16 cellular contexts compared by ENCODE assay signal in the genomic region with DNA sequence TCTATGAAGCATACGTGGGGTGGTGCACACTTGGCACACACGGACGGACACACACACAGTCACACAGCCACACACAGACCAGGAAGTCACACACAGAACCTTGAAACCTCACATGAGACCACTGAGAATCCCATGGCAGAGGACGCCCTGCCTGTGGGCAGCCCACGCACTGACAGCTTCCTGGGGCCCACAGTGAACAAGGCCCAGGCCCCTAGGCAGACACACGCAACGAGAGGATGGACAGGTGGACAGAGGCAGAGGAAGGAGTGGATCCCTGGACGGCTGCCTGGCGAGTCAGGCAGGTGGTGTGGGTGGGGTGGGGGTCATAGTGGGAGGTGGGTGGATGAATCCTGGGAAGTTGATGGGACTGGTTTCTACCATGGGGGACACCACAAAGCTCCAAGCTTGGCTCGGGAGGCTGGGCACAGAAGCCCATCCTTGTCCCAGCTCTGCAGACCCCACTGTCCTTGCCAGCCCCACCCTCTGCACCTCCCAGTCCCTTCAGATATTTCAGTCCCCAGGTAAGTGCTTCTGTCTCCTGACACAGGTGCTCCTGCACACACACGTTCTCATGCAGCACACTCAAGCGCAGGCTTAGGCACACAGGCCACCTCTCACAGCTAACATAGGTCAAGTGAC. TPM values are rescaled to one million over a fixed set of nuclear protein-coding genes. Genes with fewer than 3 reads are reported as not detected.
DNase-seq lines count a peak whose midpoint lies in the region; ATAC-seq, FAIRE-seq and TF ChIP-seq lines count a peak whose summit lies in the region.
"Had no signal": no experiment of that assay in that cellular context is flagged by ENCODE, and none has a peak within 500 bp of the region (broad histone marks: within the 10 kb centered on the region; RNA-seq: fewer than 3 reads in every experiment).

No MANE protein-coding gene starts in this region.

- H2BK5ac ChIP-seq in H1 (ENCODE audit: low read depth, low read length) = no peak overlapping the region

- no peak for TF ChIP-seq RAD21 in H1 (IDR thresholded peaks at IDR 0.05 in 1 of 2, conservative IDR thresholded peaks at IDR 0.05 in 1 of 2; ENCODE audit: low read depth in 2 of 2, low read length in 2 of 2)

- H3K36me3 ChIP-seq in HEK293 (ENCODE audit: control insufficient read depth in 2 of 2, insufficient read depth in 1 of 2, low read length in 2 of 2) = no peaks in the 10 kb centered on the region
- no peaks in the 10 kb centered on the region for H3K36me3 ChIP-seq in H1 (ENCODE audit: control insufficient read depth in 2 of 4, insufficient read depth in 4 of 4, low read length in 3 of 4)
- H3K36me3 ChIP-seq: gastroesophageal sphincter, SJSA1 had no signal

- H2BK12ac ChIP-seq in H1 (ENCODE audit: low read depth, low read length) = no peak overlapping the region

- no peak for TF ChIP-seq EP300 in H1 (IDR thresholded peaks at IDR 0.05; ENCODE audit: borderline replicate concordance in 1 of 2, low read depth in 2 of 2, low read length in 2 of 2)

- H2AFZ ChIP-seq in H1 (ENCODE audit: low read length) = no peak overlapping the region

- H4K5ac ChIP-seq in H1 (ENCODE audit: insufficient read length, low read depth, low read length) = no peak overlapping the region

- H3K79me2 ChIP-seq in H1 (ENCODE audit: control insufficient read depth in 1 of 2, insufficient read depth in 2 of 2, low read length in 2 of 2) = no peaks in the 10 kb centered on the region

- H3K23me2 ChIP-seq in H1 (ENCODE audit: low read depth, low read length) = no peaks in the 10 kb centered on the region; the same call in 1 of the 2 replicates

- no peaks in the 10 kb centered on the region for H3K79me1 ChIP-seq in H1 (ENCODE audit: low read depth, low read length)

- H3K9me3 ChIP-seq in HEK293 (ENCODE audit: control insufficient read depth, insufficient read depth, low read depth, low read length) (no peaks in the 10 kb centered on the region), H1 (ENCODE audit: insufficient read depth in 2 of 2, low read depth in 1 of 2, low read length in 1 of 2) (no peaks in the 10 kb centered on the region)
- H3K9me3 ChIP-seq: gastroesophageal sphincter, SJSA1 had no signal

- no peak overlapping the region for H2AK5ac ChIP-seq in H1 (ENCODE audit: low read depth, low read length)

- no peak for ATAC-seq in activated CD4-positive, CD25-positive, alpha-beta regulatory T cell treated with anti-CD3 and anti-CD28 coated beads, Interleukin-2, amount 50 U/mL, for 24 hours
- ATAC-seq: gastroesophageal sphincter; naive thymus-derived CD4-positive, alpha-beta T cell had no signal

- peak; percentile 21 for DNase-seq in activated CD4-positive, CD25-positive, alpha-beta regulatory T cell treated with anti-CD3 and anti-CD28 coated beads, Interleukin-2, amount 50 U/mL, for 72 hours
- DNase-seq in H1 (ENCODE audit: low read depth in 1 of 2, low spot score in 2 of 2) = no peak
- DNase-seq in posterior cingulate gyrus = peak in 9 of 10 donors; percentile 2 to 74 (median 10)
- DNase-seq in GM13976 (ENCODE audit: low spot score) = no peak
- no peak for DNase-seq in HPDE6-E6E7 (ENCODE audit: extremely low spot score)
- no peak for DNase-seq in cerebellar nuclear complex (lab: John Stamatoyannopoulos, UW)
- DNase-seq: HCEC 1CT, NCI-H2107 had no signal

- no peak overlapping the region for H3K4me2 ChIP-seq in H1 (ENCODE audit: insufficient read depth in 1 of 2, low read depth in 2 of 2, low read length in 2 of 2)

- H3K56ac ChIP-seq in H1 (replicated peaks; ENCODE audit: insufficient read length, low read depth, low read length) = no peak overlapping the region

- CTCF ChIA-PET in HEK293 (lab: Yijun Ruan, JAX) = no interaction called here
- CTCF ChIA-PET in H1 (lab: Charles Lee; ENCODE audit: partially characterized antibody) = interaction anchor here (0.7 to 1.9 kb wide), 6 partner anchors 10 to 106 kb away, joined by 3 to 7 read pairs (median 4); no protein-coding TSS in a partner anchor

- TF ChIP-seq POLR2A in H1 (IDR thresholded peaks at IDR 0.05; ENCODE audit: control extremely low read depth in 1 of 2, low read depth in 2 of 2, low read length in 2 of 2) = no peak

- no peak overlapping the region; the same call in 1 of the 2 replicates for H4K8ac ChIP-seq in H1 (ENCODE audit: extremely low read depth, insufficient read depth, low read length)

- no peaks in the 10 kb centered on the region for H4K20me1 ChIP-seq in H1 (replicated peaks in 1 of 2; ENCODE audit: control insufficient read depth in 1 of 2, insufficient read depth in 2 of 2, low read length in 2 of 2)

- no peaks in the 10 kb centered on the region for H3K27me3 ChIP-seq in H1 (replicated peaks in 1 of 4; ENCODE audit: control insufficient read depth in 3 of 4, extremely low read depth in 1 of 4, insufficient read depth in 3 of 4, low read length in 3 of 4)
- H3K27me3 ChIP-seq: gastroesophageal sphincter, SJSA1 had no signal

- POLR2A ChIA-PET in HEK293 (lab: Yijun Ruan, JAX) = no interaction called here
- POLR2A ChIA-PET in H1 (lab: Charles Lee; ENCODE audit: partially characterized antibody) = interaction anchor here (1.4 kb wide), 1 partner anchor 15 kb away, joined by 3 read pairs; no protein-coding TSS in a partner anchor

- peak overlapping the region; percentile 10 for H4K91ac ChIP-seq in H1 (replicated peaks; ENCODE audit: insufficient read length, low read length)

- TF ChIP-seq CTCF in HEK293 (tag by site-specific recombination; IDR thresholded peaks at IDR 0.05) (no peak), H1 (IDR thresholded peaks at IDR 0.05; ENCODE audit: control extremely low read depth in 1 of 3, insufficient read depth in 1 of 3, low read depth in 1 of 3, low read length in 3 of 3) (no peak), GM13976 (IDR thresholded peaks at IDR 0.05; ENCODE audit: borderline replicate concordance, control extremely low read depth, extremely low read depth, insufficient read depth, missing control alignments) (no peak)

- H3K4me3 ChIP-seq in HEK293 (ENCODE audit: low read depth, low read length) (no peak overlapping the region), H1 (ENCODE audit: extremely low read depth in 1 of 4, insufficient read depth in 2 of 4, low read depth in 3 of 4, low read length in 4 of 4) (no peak overlapping the region)
- H3K4me3 ChIP-seq: gastroesophageal sphincter, SJSA1 had no signal

- H3K4ac ChIP-seq in H1 (replicated peaks; ENCODE audit: insufficient read length, low read depth, low read length) = no peak overlapping the region

- no peak overlapping the region; the same call in 1 of the 2 replicates for H3K18ac ChIP-seq in H1 (ENCODE audit: extremely low read depth, low read length)

- H3K23ac ChIP-seq in H1 (ENCODE audit: insufficient read length) = no peak overlapping the region

- H3K27ac ChIP-seq in HEK293 (ENCODE audit: extremely low read depth, low read depth, low read length) (no peak overlapping the region), H1 (ENCODE audit: low read depth, low read length) (no peak overlapping the region)
- H3K27ac ChIP-seq: gastroesophageal sphincter, SJSA1 had no signal

- no peak overlapping the region for H2BK15ac ChIP-seq in H1 (ENCODE audit: low read length)

- no peaks in the 10 kb centered on the region for H3K4me1 ChIP-seq in HEK293 (ENCODE audit: control insufficient read depth, insufficient read depth, low read length)
- peaks cover 0 to 9% (median 2%) of the 10 kb centered on the region in 4 experiments; a peak in 4 of 7 replicates for H3K4me1 ChIP-seq in H1 (replicated peaks in 1 of 4; ENCODE audit: control insufficient read depth in 3 of 4, insufficient read depth in 4 of 4, low read length in 3 of 4)

- no peak overlapping the region for H3K14ac ChIP-seq in H1 (ENCODE audit: insufficient read length)

- H2BK20ac ChIP-seq in H1 (ENCODE audit: low read length) = no peak overlapping the region

- H2BK120ac ChIP-seq in H1 (replicated peaks; ENCODE audit: low read depth, low read length) = no peak overlapping the region

- H3K9ac ChIP-seq in H1 (replicated peaks in 1 of 4; ENCODE audit: extremely low read depth in 1 of 4, low read depth in 3 of 4, low read length in 3 of 4) = no peak overlapping the region

- in situ Hi-C loops in GM13976 (cut with MboI; ENCODE audit: low sequenced_read_pairs, unreplicated experiment) = no loop called here

- FAIRE-seq in H1 (lab: Jason Lieb, UNC) = no peak
- FAIRE-seq: bronchial epithelial cell, endometrium, keratinocyte had no signal

- WGBS in H1 (ENCODE audit: extremely low coverage in 1 of 2, insufficient coverage in 1 of 2, insufficient read length in 1 of 2, insufficient replicate concordance in 2 of 2, low coverage in 1 of 2, low lambda C conversion rate in 2 of 2, missing lambda C conversion rate in 1 of 2), 2 experiments = 84% methylated on average over 11 of the region's 12 CpGs; no CpG with 5 or more reads in 1 of the 2 experiments

- intact Hi-C loops in posterior cingulate gyrus (cut with DNase I) = no loop called here

TF ChIP-seq in HEK293, 187 proteins besides CTCF, POLR2A, EP300 and RAD21:
- TF ChIP-seq EGR2 (tag by site-specific recombination; IDR thresholded peaks at IDR 0.05; ENCODE audit: low read depth) (peak; percentile 54; the same call in 1 of the 2 replicates), ZNF132 (tag by site-specific recombination; IDR thresholded peaks at IDR 0.05; ENCODE audit: borderline replicate concordance) (no peak), ZNF654 (tag by site-specific recombination; IDR thresholded peaks at IDR 0.05; ENCODE audit: low read depth) (no peak), ZFHX2 (tag by site-specific recombination; conservative IDR thresholded peaks at IDR 0.05) (peak; percentile 67)

TF ChIP-seq in H1, 55 proteins besides CTCF, POLR2A, EP300 and RAD21 (continues in another document):
- TF ChIP-seq EZH2 (IDR thresholded peaks at IDR 0.05; ENCODE audit: low read depth, low read length, severe bottlenecking) (no peak), SIRT6 (IDR thresholded peaks at IDR 0.05; ENCODE audit: low read length) (no peak), CTBP2 (IDR thresholded peaks at IDR 0.05; ENCODE audit: borderline replicate concordance, insufficient read depth, insufficient read length, low read length) (no peak), POU5F1 (IDR thresholded peaks at IDR 0.05; ENCODE audit: low read depth, low read length) (no peak), TCF12 (IDR thresholded peaks at IDR 0.05; ENCODE audit: low read depth, low read length) (no peak)

RNA-seq across cellular contexts. Expression of gene WNT9A, which starts 49.1 kb away (rescaled TPM):
- 0.78 and 1.1 TPM in 2 replicates for total RNA-seq in H1 (2021; fragmentation: NEBNext Ultra II Directional; extraction: Animal tissue kit (Norgen Biotek cat#: 25700))
- 1.5 and 2.2 TPM in 2 replicates for polyA plus RNA-seq in H1 (2011; rRNA removed)
- 2.0 TPM for polyA plus RNA-seq in H1 (2011; cell fraction: cytosol; rRNA removed)
- polyA plus RNA-seq in H1 (2011; cell fraction: nucleus; rRNA removed) = 3.0 TPM
- 1.4 to 2.0 TPM (median 1.9 TPM) in 4 replicates for polyA plus RNA-seq in H1 (2012, experiment 1 of 2)
- 0.67 TPM for polyA plus RNA-seq in H1 (2012, experiment 2 of 2)
- polyA plus RNA-seq in H1 (2013, experiment 1 of 2) = 0.41 TPM
- polyA plus RNA-seq in H1 (2013, experiment 2 of 2) = 0.50 TPM
- 1.9 and 2.1 TPM in 2 replicates for polyA minus RNA-seq in H1 (2011; rRNA and poly(A)+ RNA removed)
- 0.95 TPM for polyA minus RNA-seq in H1 (2011; cell fraction: cytosol; rRNA and poly(A)+ RNA removed)
- polyA minus RNA-seq in H1 (2011; cell fraction: nucleus; rRNA and poly(A)+ RNA removed) = 1.2 TPM
- polyA plus RNA-seq: naive thymus-derived CD4-positive, alpha-beta T cell had no signal

Comparison
In these comparisons a context has a peak if more than half of its experiments do, and no peak if none do; other contexts are left out.
1. DNase-seq: peak in activated CD4-positive, CD25-positive, alpha-beta regulatory T cell treated with anti-CD3 and anti-CD28 coated beads, Interleukin-2, amount 50 U/mL, for 72 hours (single experiment) and posterior cingulate gyrus (9 of 10); none in H1 (0 of 2), GM13976 (single experiment), HPDE6-E6E7 (single experiment) and cerebellar nuclear complex (0 of 2).